In genomic region chr17:82698065-82698973, GRCh38 we compare ENCODE assay signal across 8 cellular contexts.
DNase-seq lines count a peak whose midpoint lies in the region; ATAC-seq and TF ChIP-seq lines count a peak whose summit lies in the region.

Gene RAB40B, minus strand, starts transcription at chr17:82698698. Its CDS starts 102 bp downstream, at chr17:82698596.

- ATAC-seq in GM21515 (IDR thresholded peaks at IDR 0.05; ENCODE audit: unreplicated experiment) = peak; percentile 95

- H3K27me3 ChIP-seq in HUES6 (ENCODE audit: control insufficient read depth, insufficient read depth, low read length) (peaks cover 50% of the 10 kb centered on the region), OCI-LY1 (ENCODE audit: insufficient read depth, low read length) (peaks cover 3% of the 10 kb centered on the region; the same call in 1 of the 2 replicates)

- H3F3A ChIP-seq in OCI-LY1 (ENCODE audit: insufficient read depth, low read length) = no peaks in the 10 kb centered on the region

- H4K20me1 ChIP-seq in OCI-LY1 (ENCODE audit: insufficient read depth, low read length) = no peaks in the 10 kb centered on the region

- H3K79me2 ChIP-seq in OCI-LY1 (ENCODE audit: insufficient read depth, low read length) = no peaks in the 10 kb centered on the region

- H3K9ac ChIP-seq in HUES6 (ENCODE audit: low read length) (no peak within 1 kb of the TSS), OCI-LY1 (ENCODE audit: low read length) (peak within 1 kb of the TSS; percentile 51; the same call in 1 of the 2 replicates)

- H3K27ac ChIP-seq in HUES6 (ENCODE audit: low read depth, low read length) (no peak within 1 kb of the TSS), OCI-LY1 (ENCODE audit: low read depth, low read length, poor library complexity, severe bottlenecking) (no peak within 1 kb of the TSS)

- H3K4me2 ChIP-seq in OCI-LY1 (ENCODE audit: low read length) = peak within 1 kb of the TSS; percentile 78

- H3K36me3 ChIP-seq in HUES6 (ENCODE audit: control insufficient read depth, insufficient read depth, low read length) (no peaks in the 10 kb centered on the region), OCI-LY1 (ENCODE audit: insufficient read depth, low read length) (peaks cover 9% of the 10 kb centered on the region; the same call in 1 of the 2 replicates)

- peaks cover 8% of the 10 kb centered on the region; the same call in 1 of the 2 replicates for H3K4me1 ChIP-seq in HUES6 (ENCODE audit: control insufficient read depth, insufficient read depth, low read length)
- peaks cover 14% of the 10 kb centered on the region for H3K4me1 ChIP-seq in OCI-LY1 (ENCODE audit: insufficient read depth, low read length, severe bottlenecking)

- H3K9me3 ChIP-seq in HUES6 (ENCODE audit: control insufficient read depth, insufficient read depth, low read depth, low read length) = peaks cover 11% of the 10 kb centered on the region
- H3K9me3 ChIP-seq in OCI-LY1 (ENCODE audit: low read length) = peaks cover 15% of the 10 kb centered on the region

- H2AFZ ChIP-seq in OCI-LY1 (ENCODE audit: low read length) = no peak within 1 kb of the TSS

- DNase-seq in DMS 273 (lab: John Stamatoyannopoulos, UW; ENCODE audit: unreplicated experiment) (peak; percentile 99), activated T-cell treated with anti-CD3 and anti-CD28 coated beads for 4 hours (peak; percentile 97), epithelial cell of esophagus (ENCODE audit: low read depth) (peak; percentile 100), midbrain (lab: John Stamatoyannopoulos, UW) (peak; percentile 99)
- DNase-seq in stimulated activated CD8-positive, alpha-beta memory T cell treated with anti-CD3 and anti-CD28 coated beads, Interleukin-15, amount 100 ng/mL, for 4 hours (ENCODE audit: low read depth in 2 of 2) = peak; percentile 98 to 99

- peak within 1 kb of the TSS; percentile 76 for H3K4me3 ChIP-seq in HUES6 (ENCODE audit: low read depth, low read length)
- H3K4me3 ChIP-seq in OCI-LY1 (ENCODE audit: low read depth, low read length, poor library complexity, severe bottlenecking) = peak within 1 kb of the TSS; percentile 65
- peak within 1 kb of the TSS; percentile 56 for H3K4me3 ChIP-seq in epithelial cell of esophagus (ENCODE audit: low read length)

- no peaks in the 10 kb centered on the region for H3K9me2 ChIP-seq in OCI-LY1 (ENCODE audit: low read depth, low read length)

- TF ChIP-seq CTCF in OCI-LY1 (IDR thresholded peaks at IDR 0.05; ENCODE audit: low read length) = no peak
- no peak for TF ChIP-seq CTCF in epithelial cell of esophagus (IDR thresholded peaks at IDR 0.05; ENCODE audit: insufficient read depth, low read depth, low read length, missing control alignments)
